20 cellular contexts compared by ENCODE assay signal in genomic region chr6:98203170-98203806, GRCh38.
DNase-seq lines count a peak whose midpoint lies in the region; ATAC-seq and TF ChIP-seq lines count a peak whose summit lies in the region.
"Had no signal": no experiment of that assay in that cellular context is flagged by ENCODE, and none has a peak within 500 bp of the region (broad histone marks: within the 10 kb centered on the region; RNA-seq: fewer than 3 reads in every experiment).

No MANE protein-coding gene starts in this region.

- POLR2A ChIA-PET in WTC11 (lab: Charles Lee): no interaction called here

- TF ChIP-seq CTCF in WTC11 (IDR thresholded peaks at IDR 0.05) (no peak), uterus (IDR thresholded peaks at IDR 0.05) (no peak)

- H3K36me3 ChIP-seq in iPS DF 6.9 (ENCODE audit: control insufficient read depth, insufficient read depth, low read length) (no peaks in the 10 kb centered on the region), uterus (no peaks in the 10 kb centered on the region)

- no peak for TF ChIP-seq POLR2A in uterus (IDR thresholded peaks at IDR 0.05)

- H3K4me3 ChIP-seq in iPS DF 6.9 (ENCODE audit: low read length): no peak overlapping the region
- no peak overlapping the region for H3K4me3 ChIP-seq in uterus

- peak; percentile 69 for ATAC-seq in WTC11
- ATAC-seq in HG02852 (IDR thresholded peaks at IDR 0.05; ENCODE audit: unreplicated experiment): no peak
- ATAC-seq: activated naive CD8-positive, alpha-beta T cell treated with anti-CD3 and anti-CD28 coated beads, Interleukin-2, amount 50 U/mL, for 24 hours; left ventricle myocardium superior; sciatic nerve; stimulated activated effector memory CD8-positive, alpha-beta T cell treated with anti-CD3 and anti-CD28 coated beads, Interleukin-12 subunit alpha, Interleukin-12 subunit beta, amount 100 ng/mL, for 72 hours had no signal

- H3K9me3 ChIP-seq in iPS DF 6.9 (ENCODE audit: control insufficient read depth, insufficient read depth, low read length) (no peaks in the 10 kb centered on the region), uterus (no peaks in the 10 kb centered on the region)

- intact Hi-C loops in uterus (cut with DNase I; ENCODE audit: low total_unique reads): no loop called here
- intact Hi-C loops in activated naive CD4-positive, alpha-beta T cell treated with anti-CD3 and anti-CD28 coated beads for 36 hours (cut with micrococcal nuclease): no loop called here

- H3K27me3 ChIP-seq in iPS DF 6.9 (ENCODE audit: control insufficient read depth, insufficient read depth, low read length) (no peaks in the 10 kb centered on the region), uterus (no peaks in the 10 kb centered on the region)

- H3K27ac Mint-ChIP-seq in WTC11: no peak overlapping the region
- no peak overlapping the region for H3K27ac Mint-ChIP-seq in activated naive CD4-positive, alpha-beta T cell treated with anti-CD3 and anti-CD28 coated beads for 36 hours
- H3K27ac Mint-ChIP-seq: activated naive CD8-positive, alpha-beta T cell treated with anti-CD3 and anti-CD28 coated beads, Interleukin-2, amount 50 U/mL, for 24 hours; stimulated activated effector memory CD8-positive, alpha-beta T cell treated with anti-CD3 and anti-CD28 coated beads, Interleukin-12 subunit alpha, Interleukin-12 subunit beta, amount 100 ng/mL, for 72 hours; T-helper 1 cell treated with Interleukin-12 subunit alpha and Interleukin-12 subunit beta and Interleukin-4 antibody, amounts not matched to agents 30 μg/mL and 1 μg/mL, for 36 hours; type B pancreatic cell had no signal

- CTCF ChIA-PET in WTC11 (lab: Charles Lee): no interaction called here
- CTCF ChIA-PET in activated naive CD4-positive, alpha-beta T cell treated with anti-CD3 and anti-CD28 coated beads for 36 hours (lab: Charles Lee): no interaction called here

- H3K4me1 ChIP-seq in iPS DF 6.9 (ENCODE audit: control insufficient read depth, insufficient read depth, low read length): no peaks in the 10 kb centered on the region
- H3K4me1 ChIP-seq in uterus: no peaks in the 10 kb centered on the region

- H3K4me1 Mint-ChIP-seq in WTC11: peaks cover 4% of the 10 kb centered on the region; the same call in 1 of the 2 replicates
- H3K4me1 Mint-ChIP-seq in activated naive CD4-positive, alpha-beta T cell treated with anti-CD3 and anti-CD28 coated beads for 36 hours (ENCODE audit: low read depth): no peaks in the 10 kb centered on the region
- H3K4me1 Mint-ChIP-seq: activated naive CD8-positive, alpha-beta T cell treated with anti-CD3 and anti-CD28 coated beads, Interleukin-2, amount 50 U/mL, for 24 hours; neural crest cell; stimulated activated effector memory CD8-positive, alpha-beta T cell treated with anti-CD3 and anti-CD28 coated beads, Interleukin-12 subunit alpha, Interleukin-12 subunit beta, amount 100 ng/mL, for 72 hours had no signal

- no peaks in the 10 kb centered on the region; the same call in 1 of the 2 replicates for H3K9me3 Mint-ChIP-seq in WTC11
- H3K9me3 Mint-ChIP-seq in activated naive CD4-positive, alpha-beta T cell treated with anti-CD3 and anti-CD28 coated beads for 36 hours: peaks cover 2% of the 10 kb centered on the region
- H3K9me3 Mint-ChIP-seq: neural crest cell; T-helper 1 cell treated with Interleukin-12 subunit alpha and Interleukin-12 subunit beta and Interleukin-4 antibody, amounts not matched to agents 30 μg/mL and 1 μg/mL, for 36 hours; type B pancreatic cell had no signal

- DNase-seq in A172 (ENCODE audit: low spot score): peak; percentile 3
- DNase-seq in KBM-7: peak; percentile 8
- no peak for DNase-seq in WTC11 (ENCODE audit: low spot score)
- DNase-seq in iPS DF 6.9 (ENCODE audit: low read depth, low spot score): peak; percentile 18
- no peak for DNase-seq in uterus
- no peak for DNase-seq in activated naive CD4-positive, alpha-beta T cell treated with anti-CD3 and anti-CD28 coated beads for 36 hours
- DNase-seq in T-helper 9 cell: no peak
- DNase-seq: activated CD4-positive, alpha-beta T cell treated with anti-CD3 and anti-CD28 coated beads for 48 hours; activated naive CD8-positive, alpha-beta T cell treated with anti-CD3 and anti-CD28 coated beads, Interleukin-2, amount 50 U/mL, for 24 hours; activated T-cell treated with anti-CD3 and anti-CD28 coated beads, Interleukin-2, amount 50 U/mL, for 1 hour; left ventricle myocardium superior; NCI-H2029; NCI-H69 had no signal

- in situ Hi-C loops in KBM-7 (cut with MboI; ENCODE audit: low pct_unique_long_range_greater_than_20kb, low sequenced_read_pairs): no loop called here

- H3K27ac ChIP-seq in iPS DF 6.9 (ENCODE audit: low read length) (no peak overlapping the region), uterus (no peak overlapping the region)
- H3K27ac ChIP-seq: RWPE1 had no signal

- no peaks in the 10 kb centered on the region for H3K36me3 Mint-ChIP-seq in WTC11
- H3K36me3 Mint-ChIP-seq in activated naive CD4-positive, alpha-beta T cell treated with anti-CD3 and anti-CD28 coated beads for 36 hours (ENCODE audit: low read depth): no peaks in the 10 kb centered on the region
- H3K36me3 Mint-ChIP-seq: stimulated activated effector memory CD8-positive, alpha-beta T cell treated with anti-CD3 and anti-CD28 coated beads, Interleukin-12 subunit alpha, Interleukin-12 subunit beta, amount 100 ng/mL, for 72 hours; type B pancreatic cell had no signal

- no peaks in the 10 kb centered on the region for H3K27me3 Mint-ChIP-seq in WTC11 (ENCODE audit: low read depth)
- no peaks in the 10 kb centered on the region for H3K27me3 Mint-ChIP-seq in activated naive CD4-positive, alpha-beta T cell treated with anti-CD3 and anti-CD28 coated beads for 36 hours (ENCODE audit: low read depth)
- H3K27me3 Mint-ChIP-seq: activated naive CD8-positive, alpha-beta T cell treated with anti-CD3 and anti-CD28 coated beads, Interleukin-2, amount 50 U/mL, for 24 hours; type B pancreatic cell had no signal

- WGBS in iPS DF 6.9 (ENCODE audit: insufficient coverage, insufficient read length): no CpG with 5 or more reads among the region's 2 CpGs

- H3K4me3 Mint-ChIP-seq in WTC11: no peak overlapping the region
- H3K4me3 Mint-ChIP-seq in activated naive CD4-positive, alpha-beta T cell treated with anti-CD3 and anti-CD28 coated beads for 36 hours: no peak overlapping the region
- H3K4me3 Mint-ChIP-seq: activated naive CD8-positive, alpha-beta T cell treated with anti-CD3 and anti-CD28 coated beads, Interleukin-2, amount 50 U/mL, for 24 hours; neural crest cell; stimulated activated effector memory CD8-positive, alpha-beta T cell treated with anti-CD3 and anti-CD28 coated beads, Interleukin-12 subunit alpha, Interleukin-12 subunit beta, amount 100 ng/mL, for 72 hours; T-helper 1 cell treated with Interleukin-12 subunit alpha and Interleukin-12 subunit beta and Interleukin-4 antibody, amounts not matched to agents 30 μg/mL and 1 μg/mL, for 36 hours; type B pancreatic cell had no signal

TF ChIP-seq in WTC11, 78 proteins besides CTCF, POLR2A, EP300 and RAD21:
- TF ChIP-seq NR2C2 (CRISPR knock-in tag; IDR thresholded peaks at IDR 0.05): no peak
- no peak for TF ChIP-seq IRF1 (CRISPR knock-in tag; IDR thresholded peaks at IDR 0.05)
- TF ChIP-seq AFF4 (CRISPR knock-in tag; IDR thresholded peaks at IDR 0.05; ENCODE audit: borderline replicate concordance): no peak
- no peak for TF ChIP-seq TCF7 (CRISPR knock-in tag; IDR thresholded peaks at IDR 0.05; ENCODE audit: low read depth)
- TF ChIP-seq ETV6 (CRISPR knock-in tag; IDR thresholded peaks at IDR 0.05): no peak
- TF ChIP-seq ZNF423 (CRISPR knock-in tag; IDR thresholded peaks at IDR 0.05): no peak
- no peak for TF ChIP-seq CBFB (CRISPR knock-in tag; IDR thresholded peaks at IDR 0.05; ENCODE audit: low read depth)
- no peak for TF ChIP-seq GABPB1 (CRISPR knock-in tag; IDR thresholded peaks at IDR 0.05)
- no peak for TF ChIP-seq ATF3 (CRISPR knock-in tag; conservative IDR thresholded peaks at IDR 0.05)
- TF ChIP-seq ESRRA (CRISPR knock-in tag; IDR thresholded peaks at IDR 0.05; ENCODE audit: borderline replicate concordance): no peak
- TF ChIP-seq SMAD4 (CRISPR knock-in tag; IDR thresholded peaks at IDR 0.05): no peak

Comparison
In these comparisons a context has a peak if more than half of its experiments do, and no peak if none do; other contexts are left out.
1. DNase-seq: peak in A172 (single experiment), KBM-7 (single experiment) and iPS DF 6.9 (single experiment); none in WTC11 (single experiment), uterus (0 of 2), activated naive CD4-positive, alpha-beta T cell treated with anti-CD3 and anti-CD28 coated beads for 36 hours (single experiment) and T-helper 9 cell (single experiment).